Comparison of ENCODE assay signal across 8 cellular contexts in genomic region chr3:9731206-9732079, GRCh38. TPM values are rescaled to one million over a fixed set of nuclear protein-coding genes. Genes with fewer than 3 reads are reported as not detected.
DNase-seq lines count a peak whose midpoint lies in the region; ATAC-seq and TF ChIP-seq lines count a peak whose summit lies in the region.

TSS of gene BRPF1 (plus strand) at chr3:9731735. CDS start at chr3:9734141, 2,406 bp downstream.

- peaks cover 23% of the 10 kb centered on the region for H3K4me1 ChIP-seq in PC-3 (ENCODE audit: insufficient read depth, low read length)
- H3K4me1 ChIP-seq in mucosa of rectum (ENCODE audit: control insufficient read depth in 2 of 2, insufficient read depth in 2 of 2, low read length in 2 of 2) = peaks cover 15 to 16% of the 10 kb centered on the region in 2 donors

- CTCF ChIA-PET in PC-3 (lab: Charles Lee) = interaction anchor here (0.9 to 1.3 kb wide), 2 partner anchors 13 to 15 kb away, joined by 3 to 6 read pairs; no protein-coding TSS in a partner anchor

- H3K9ac ChIP-seq in PC-3 (ENCODE audit: low read length) = peak within 1 kb of the TSS; percentile 99
- H3K9ac ChIP-seq in mucosa of rectum (ENCODE audit: low read depth in 1 of 2, low read length in 2 of 2) = peak within 1 kb of the TSS; percentile 84 to 94

- DNase-seq in DMS114 treated with DMSO at 0.1 percent for 48 hours (lab: John Stamatoyannopoulos, UW; ENCODE audit: unreplicated experiment) = peak; percentile 92
- DNase-seq in PC-3 = peak; percentile 98
- DNase-seq in activated T-cell treated with anti-CD3 and anti-CD28 coated beads for 48 hours (ENCODE audit: low read depth) = peak; percentile 100
- peak; percentile 79 for DNase-seq in epithelial cell of proximal tubule (ENCODE audit: low read depth)
- peak; percentile 99 for DNase-seq in stimulated activated CD8-positive, alpha-beta memory T cell treated with anti-CD3 and anti-CD28 coated beads, Interleukin-4, amount 100 ng/mL, for 48 hours

- peak; percentile 93 for ATAC-seq in GM21576 (IDR thresholded peaks at IDR 0.05; ENCODE audit: unreplicated experiment)
- ATAC-seq in PC-3 = peak; percentile 96

- no peaks in the 10 kb centered on the region for H3K27me3 ChIP-seq in PC-3 (ENCODE audit: low read length)
- H3K27me3 ChIP-seq in mucosa of rectum (ENCODE audit: control insufficient read depth in 2 of 2, insufficient read depth in 2 of 2, low read length in 2 of 2) = no peaks in the 10 kb centered on the region

- POLR2A ChIA-PET in PC-3 (lab: Charles Lee; ENCODE audit: unreplicated experiment) = interaction anchor here (0.5 to 0.8 kb wide), 2 partner anchors 19 to 260 kb away, joined by 3 to 6 read pairs; no protein-coding TSS in a partner anchor

- TF ChIP-seq EP300 in Ishikawa (IDR thresholded peaks at IDR 0.05; ENCODE audit: borderline replicate concordance) = peak; percentile 70

- H3K27ac ChIP-seq in PC-3 (ENCODE audit: low read length) = peak within 1 kb of the TSS; percentile 92
- peak within 1 kb of the TSS; percentile 94 to 95 for H3K27ac ChIP-seq in mucosa of rectum (ENCODE audit: low read depth in 2 of 2, low read length in 2 of 2)

- intact Hi-C loops in PC-3 (cut with micrococcal nuclease) = loop anchor here (1.0 to 5.0 kb wide), 4 partner anchors 15 to 769 kb away; partner anchors contain the start of genes OGG1, RAD18 and TADA3

- TF ChIP-seq RAD21 in Ishikawa (IDR thresholded peaks at IDR 0.05; ENCODE audit: low read depth) = no peak

- no TSS peak for BruUV-seq in PC-3 (replicated peaks; lab: Mats Ljungman, UMichigan)

- no peaks in the 10 kb centered on the region for H3K9me2 ChIP-seq in PC-3 (replicated peaks; ENCODE audit: low read length)

- H3F3A ChIP-seq in PC-3 (ENCODE audit: low read length, unreplicated experiment) = no peaks in the 10 kb centered on the region

- H3K9me3 ChIP-seq in PC-3 (ENCODE audit: low read length) = no peaks in the 10 kb centered on the region
- H3K9me3 ChIP-seq in mucosa of rectum (ENCODE audit: control insufficient read depth in 2 of 2, low read length in 2 of 2) = no peaks in the 10 kb centered on the region

- peaks cover 13% of the 10 kb centered on the region for H4K20me1 ChIP-seq in PC-3 (ENCODE audit: low read length)

- peak within 1 kb of the TSS; percentile 89 for H3K4me3 ChIP-seq in PC-3 (ENCODE audit: low read length)
- H3K4me3 ChIP-seq in epithelial cell of proximal tubule (ENCODE audit: low read depth, low read length) = peak within 1 kb of the TSS; percentile 89
- peak within 1 kb of the TSS; percentile 79 to 84 for H3K4me3 ChIP-seq in mucosa of rectum (ENCODE audit: low read length in 2 of 2)

- H3K36me3 ChIP-seq in PC-3 (ENCODE audit: low read depth, low read length) = peaks cover 15% of the 10 kb centered on the region
- peaks cover 16 to 18% of the 10 kb centered on the region in 2 donors for H3K36me3 ChIP-seq in mucosa of rectum (ENCODE audit: control insufficient read depth in 2 of 2, insufficient read depth in 2 of 2, low read length in 2 of 2)

- H2AFZ ChIP-seq in PC-3 (ENCODE audit: low read length) = peak within 1 kb of the TSS; percentile 97

- TF ChIP-seq CTCF in PC-3 (conservative IDR thresholded peaks at IDR 0.05; ENCODE audit: low read depth, low read length) = no peak
- TF ChIP-seq CTCF in epithelial cell of proximal tubule (conservative IDR thresholded peaks at IDR 0.05; ENCODE audit: low read depth, low read length) = no peak

- peak within 1 kb of the TSS; percentile 97 for H3K4me2 ChIP-seq in PC-3 (ENCODE audit: low read length)

- peaks cover 39% of the 10 kb centered on the region for H3K79me2 ChIP-seq in PC-3 (ENCODE audit: low read length)

TF ChIP-seq in Ishikawa, 13 proteins besides CTCF, POLR2A, EP300 and RAD21:
- TF ChIP-seq FOXM1 (IDR thresholded peaks at IDR 0.05; ENCODE audit: borderline replicate concordance, low read depth) = no peak
- peak; percentile 56; the same call in 1 of the 2 replicates for TF ChIP-seq CREB1 (IDR thresholded peaks at IDR 0.05; ENCODE audit: low read depth)
- TF ChIP-seq CEBPB (IDR thresholded peaks at IDR 0.05) = no peak
- TF ChIP-seq TCF12 (IDR thresholded peaks at IDR 0.05; ENCODE audit: low read depth) = peak; percentile 33; the same call in 1 of the 2 replicates
- peak; percentile 70 for TF ChIP-seq MAX (IDR thresholded peaks at IDR 0.05)
- TF ChIP-seq USF1 (IDR thresholded peaks at IDR 0.05) = peak; percentile 39; the same call in 1 of the 2 replicates
- TF ChIP-seq NFIC (IDR thresholded peaks at IDR 0.05) = no peak
- no peak; the same call in 1 of the 2 replicates for TF ChIP-seq EGR1 (IDR thresholded peaks at IDR 0.05)
- TF ChIP-seq TEAD4 (IDR thresholded peaks at IDR 0.05) = no peak
- no peak for TF ChIP-seq REST (IDR thresholded peaks at IDR 0.05; ENCODE audit: low read depth)
- peak; percentile 75; the same call in 1 of the 2 replicates for TF ChIP-seq ZBTB7A (IDR thresholded peaks at IDR 0.05; ENCODE audit: low read depth)
- 0 out of 2 replicates have a peak, but pooled peaks have one; percentile 44 for TF ChIP-seq YY1 (IDR thresholded peaks at IDR 0.05; ENCODE audit: low read depth)
- peak; percentile 83 for TF ChIP-seq TAF1 (IDR thresholded peaks at IDR 0.05; ENCODE audit: low read depth)

RNA-seq across cellular contexts. Expression of gene BRPF1, which starts in this region (rescaled TPM):
- total RNA-seq in PC-3 (2014; rRNA removed) (27.0 and 29.8 TPM in 2 replicates), epithelial cell of proximal tubule (15.2 and 15.7 TPM in 2 replicates)

Comparison
In these comparisons a context has a peak if more than half of its experiments do, and no peak if none do; other contexts are left out.
1. Peak in every context shown above with its lines: DNase-seq, ATAC-seq, H3K4me3 ChIP-seq and H3K27ac ChIP-seq.